In the genomic region with DNA sequence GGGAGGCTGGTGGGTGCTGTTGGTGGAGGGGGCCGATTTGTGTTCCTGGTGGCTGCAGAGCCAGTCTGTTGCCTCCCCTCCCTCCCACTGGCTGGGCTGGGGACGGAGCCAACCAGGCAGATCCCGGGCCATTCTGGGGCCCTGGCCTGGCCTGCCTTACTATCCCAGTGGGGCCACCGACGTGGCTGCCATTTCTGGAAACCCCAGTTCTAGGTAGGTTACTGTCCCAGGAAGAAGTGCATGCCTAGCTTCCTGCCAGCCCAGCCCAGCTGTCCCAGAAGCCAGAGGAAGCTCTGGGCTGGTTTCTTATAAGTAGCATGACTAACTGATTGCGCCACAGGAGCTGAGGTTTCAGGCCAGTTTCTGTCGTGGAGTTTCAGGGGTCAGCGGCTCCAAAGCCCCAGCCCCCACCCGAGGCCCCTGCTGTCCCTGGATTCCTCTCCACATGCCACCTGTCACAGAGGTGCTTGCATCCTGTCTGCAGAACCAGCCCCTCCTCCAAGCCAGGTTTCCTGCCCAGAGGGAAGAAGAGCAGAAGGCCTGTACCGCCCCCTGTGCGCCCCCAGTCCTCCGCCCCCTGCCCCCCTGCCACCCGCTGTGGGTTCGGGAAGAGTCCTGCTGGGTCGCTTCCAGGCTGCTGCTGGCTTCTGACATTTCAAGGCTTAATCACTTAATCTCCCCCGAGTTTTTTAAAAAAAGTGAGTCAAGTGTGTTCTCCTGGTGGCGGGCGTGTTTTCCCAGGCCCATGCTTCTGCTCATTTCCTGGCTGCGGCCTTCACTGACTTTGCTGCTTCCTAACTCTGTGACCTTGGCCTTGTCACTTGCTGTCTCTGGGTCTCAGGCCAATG, we compare ENCODE assay signal across 1 cellular context.
A peak's percentile ranks its signal among the peaks of the same experiment; 100 is the strongest.
TF ChIP-seq lines count a peak whose summit lies in the region.

No MANE protein-coding gene starts in this region.

TF ChIP-seq in HepG2, 621 proteins besides CTCF, POLR2A, EP300 and RAD21 (continued from another document and continues in another):
- no peak for TF ChIP-seq ZNF432 (CRISPR knock-in tag; IDR thresholded peaks at IDR 0.05; ENCODE audit: borderline replicate concordance)
- no peak for TF ChIP-seq ZMYM2 (CRISPR knock-in tag; IDR thresholded peaks at IDR 0.05)
- TF ChIP-seq SSRP1 (CRISPR knock-in tag; IDR thresholded peaks at IDR 0.05) = no peak
- TF ChIP-seq, protein P1, sequence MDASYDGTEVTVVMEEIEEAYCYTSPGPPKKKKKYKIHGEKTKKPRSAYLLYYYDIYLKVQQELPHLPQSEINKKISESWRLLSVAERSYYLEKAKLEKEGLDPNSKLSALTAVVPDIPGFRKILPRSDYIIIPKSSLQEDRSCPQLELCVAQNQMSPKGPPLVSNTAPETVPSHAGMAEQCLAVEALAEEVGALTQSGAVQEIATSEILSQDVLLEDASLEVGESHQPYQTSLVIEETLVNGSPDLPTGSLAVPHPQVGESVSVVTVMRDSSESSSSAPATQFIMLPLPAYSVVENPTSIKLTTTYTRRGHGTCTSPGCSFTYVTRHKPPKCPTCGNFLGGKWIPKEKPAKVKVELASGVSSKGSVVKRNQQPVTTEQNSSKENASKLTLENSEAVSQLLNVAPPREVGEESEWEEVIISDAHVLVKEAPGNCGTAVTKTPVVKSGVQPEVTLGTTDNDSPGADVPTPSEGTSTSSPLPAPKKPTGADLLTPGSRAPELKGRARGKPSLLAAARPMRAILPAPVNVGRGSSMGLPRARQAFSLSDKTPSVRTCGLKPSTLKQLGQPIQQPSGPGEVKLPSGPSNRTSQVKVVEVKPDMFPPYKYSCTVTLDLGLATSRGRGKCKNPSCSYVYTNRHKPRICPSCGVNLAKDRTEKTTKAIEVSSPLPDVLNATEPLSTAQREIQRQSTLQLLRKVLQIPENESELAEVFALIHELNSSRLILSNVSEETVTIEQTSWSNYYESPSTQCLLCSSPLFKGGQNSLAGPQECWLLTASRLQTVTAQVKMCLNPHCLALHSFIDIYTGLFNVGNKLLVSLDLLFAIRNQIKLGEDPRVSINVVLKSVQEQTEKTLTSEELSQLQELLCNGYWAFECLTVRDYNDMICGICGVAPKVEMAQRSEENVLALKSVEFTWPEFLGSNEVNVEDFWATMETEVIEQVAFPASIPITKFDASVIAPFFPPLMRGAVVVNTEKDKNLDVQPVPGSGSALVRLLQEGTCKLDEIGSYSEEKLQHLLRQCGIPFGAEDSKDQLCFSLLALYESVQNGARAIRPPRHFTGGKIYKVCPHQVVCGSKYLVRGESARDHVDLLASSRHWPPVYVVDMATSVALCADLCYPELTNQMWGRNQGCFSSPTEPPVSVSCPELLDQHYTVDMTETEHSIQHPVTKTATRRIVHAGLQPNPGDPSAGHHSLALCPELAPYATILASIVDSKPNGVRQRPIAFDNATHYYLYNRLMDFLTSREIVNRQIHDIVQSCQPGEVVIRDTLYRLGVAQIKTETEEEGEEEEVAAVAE (CRISPR knock-in tag; IDR thresholded peaks at IDR 0.05; ENCODE audit: borderline replicate concordance) = no peak
- TF ChIP-seq ZNF234 (CRISPR knock-in tag; conservative IDR thresholded peaks at IDR 0.05) = no peak
- TF ChIP-seq SP5 (CRISPR knock-in tag; IDR thresholded peaks at IDR 0.05; ENCODE audit: borderline replicate concordance, low read depth) = no peak
- TF ChIP-seq RBM22 (optimal IDR thresholded peaks at IDR 0.05; ENCODE audit: low read length) = no peak
- no peak for TF ChIP-seq STAT5B (CRISPR knock-in tag; IDR thresholded peaks at IDR 0.05)
- no peak for TF ChIP-seq JDP2 (CRISPR knock-in tag; IDR thresholded peaks at IDR 0.05; ENCODE audit: borderline replicate concordance)
- TF ChIP-seq ZNF296 (CRISPR knock-in tag; conservative IDR thresholded peaks at IDR 0.05) = no peak
- peak; percentile 63; the same call in 1 of the 2 replicates for TF ChIP-seq MYC (CRISPR knock-in tag; IDR thresholded peaks at IDR 0.05; ENCODE audit: borderline replicate concordance)
- no peak for TF ChIP-seq ZNF674 (CRISPR knock-in tag; IDR thresholded peaks at IDR 0.05; ENCODE audit: low read depth)
- TF ChIP-seq MEIS1 (CRISPR knock-in tag; IDR thresholded peaks at IDR 0.05; ENCODE audit: borderline replicate concordance) = no peak
- TF ChIP-seq AGO2 (optimal IDR thresholded peaks at IDR 0.05; ENCODE audit: low read depth, low read length) = peak; percentile 34
- TF ChIP-seq, protein P2, sequence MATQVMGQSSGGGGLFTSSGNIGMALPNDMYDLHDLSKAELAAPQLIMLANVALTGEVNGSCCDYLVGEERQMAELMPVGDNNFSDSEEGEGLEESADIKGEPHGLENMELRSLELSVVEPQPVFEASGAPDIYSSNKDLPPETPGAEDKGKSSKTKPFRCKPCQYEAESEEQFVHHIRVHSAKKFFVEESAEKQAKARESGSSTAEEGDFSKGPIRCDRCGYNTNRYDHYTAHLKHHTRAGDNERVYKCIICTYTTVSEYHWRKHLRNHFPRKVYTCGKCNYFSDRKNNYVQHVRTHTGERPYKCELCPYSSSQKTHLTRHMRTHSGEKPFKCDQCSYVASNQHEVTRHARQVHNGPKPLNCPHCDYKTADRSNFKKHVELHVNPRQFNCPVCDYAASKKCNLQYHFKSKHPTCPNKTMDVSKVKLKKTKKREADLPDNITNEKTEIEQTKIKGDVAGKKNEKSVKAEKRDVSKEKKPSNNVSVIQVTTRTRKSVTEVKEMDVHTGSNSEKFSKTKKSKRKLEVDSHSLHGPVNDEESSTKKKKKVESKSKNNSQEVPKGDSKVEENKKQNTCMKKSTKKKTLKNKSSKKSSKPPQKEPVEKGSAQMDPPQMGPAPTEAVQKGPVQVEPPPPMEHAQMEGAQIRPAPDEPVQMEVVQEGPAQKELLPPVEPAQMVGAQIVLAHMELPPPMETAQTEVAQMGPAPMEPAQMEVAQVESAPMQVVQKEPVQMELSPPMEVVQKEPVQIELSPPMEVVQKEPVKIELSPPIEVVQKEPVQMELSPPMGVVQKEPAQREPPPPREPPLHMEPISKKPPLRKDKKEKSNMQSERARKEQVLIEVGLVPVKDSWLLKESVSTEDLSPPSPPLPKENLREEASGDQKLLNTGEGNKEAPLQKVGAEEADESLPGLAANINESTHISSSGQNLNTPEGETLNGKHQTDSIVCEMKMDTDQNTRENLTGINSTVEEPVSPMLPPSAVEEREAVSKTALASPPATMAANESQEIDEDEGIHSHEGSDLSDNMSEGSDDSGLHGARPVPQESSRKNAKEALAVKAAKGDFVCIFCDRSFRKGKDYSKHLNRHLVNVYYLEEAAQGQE (IDR thresholded peaks at IDR 0.05; ENCODE audit: borderline replicate concordance in 1 of 2, low read depth in 1 of 2, low read length in 2 of 2) = no peak
- TF ChIP-seq RFX1 (IDR thresholded peaks at IDR 0.05) = no peak
- TF ChIP-seq, protein P3, sequence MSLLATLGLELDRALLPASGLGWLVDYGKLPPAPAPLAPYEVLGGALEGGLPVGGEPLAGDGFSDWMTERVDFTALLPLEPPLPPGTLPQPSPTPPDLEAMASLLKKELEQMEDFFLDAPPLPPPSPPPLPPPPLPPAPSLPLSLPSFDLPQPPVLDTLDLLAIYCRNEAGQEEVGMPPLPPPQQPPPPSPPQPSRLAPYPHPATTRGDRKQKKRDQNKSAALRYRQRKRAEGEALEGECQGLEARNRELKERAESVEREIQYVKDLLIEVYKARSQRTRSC (CRISPR knock-in tag; IDR thresholded peaks at IDR 0.05; ENCODE audit: low read depth) = no peak
- no peak for TF ChIP-seq ZNF713 (CRISPR knock-in tag; IDR thresholded peaks at IDR 0.05)
- TF ChIP-seq, protein P4, sequence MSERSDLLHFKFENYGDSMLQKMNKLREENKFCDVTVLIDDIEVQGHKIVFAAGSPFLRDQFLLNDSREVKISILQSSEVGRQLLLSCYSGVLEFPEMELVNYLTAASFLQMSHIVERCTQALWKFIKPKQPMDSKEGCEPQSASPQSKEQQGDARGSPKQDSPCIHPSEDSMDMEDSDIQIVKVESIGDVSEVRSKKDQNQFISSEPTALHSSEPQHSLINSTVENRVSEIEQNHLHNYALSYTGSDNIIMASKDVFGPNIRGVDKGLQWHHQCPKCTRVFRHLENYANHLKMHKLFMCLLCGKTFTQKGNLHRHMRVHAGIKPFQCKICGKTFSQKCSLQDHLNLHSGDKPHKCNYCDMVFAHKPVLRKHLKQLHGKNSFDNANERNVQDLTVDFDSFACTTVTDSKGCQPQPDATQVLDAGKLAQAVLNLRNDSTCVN (CRISPR knock-in tag; IDR thresholded peaks at IDR 0.05; ENCODE audit: borderline replicate concordance) = no peak
- TF ChIP-seq, protein P5, sequence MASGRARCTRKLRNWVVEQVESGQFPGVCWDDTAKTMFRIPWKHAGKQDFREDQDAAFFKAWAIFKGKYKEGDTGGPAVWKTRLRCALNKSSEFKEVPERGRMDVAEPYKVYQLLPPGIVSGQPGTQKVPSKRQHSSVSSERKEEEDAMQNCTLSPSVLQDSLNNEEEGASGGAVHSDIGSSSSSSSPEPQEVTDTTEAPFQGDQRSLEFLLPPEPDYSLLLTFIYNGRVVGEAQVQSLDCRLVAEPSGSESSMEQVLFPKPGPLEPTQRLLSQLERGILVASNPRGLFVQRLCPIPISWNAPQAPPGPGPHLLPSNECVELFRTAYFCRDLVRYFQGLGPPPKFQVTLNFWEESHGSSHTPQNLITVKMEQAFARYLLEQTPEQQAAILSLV (CRISPR knock-in tag; IDR thresholded peaks at IDR 0.05; ENCODE audit: borderline replicate concordance) = no peak
- no peak for TF ChIP-seq ZNF343 (CRISPR knock-in tag; IDR thresholded peaks at IDR 0.05)
- TF ChIP-seq, protein P6, sequence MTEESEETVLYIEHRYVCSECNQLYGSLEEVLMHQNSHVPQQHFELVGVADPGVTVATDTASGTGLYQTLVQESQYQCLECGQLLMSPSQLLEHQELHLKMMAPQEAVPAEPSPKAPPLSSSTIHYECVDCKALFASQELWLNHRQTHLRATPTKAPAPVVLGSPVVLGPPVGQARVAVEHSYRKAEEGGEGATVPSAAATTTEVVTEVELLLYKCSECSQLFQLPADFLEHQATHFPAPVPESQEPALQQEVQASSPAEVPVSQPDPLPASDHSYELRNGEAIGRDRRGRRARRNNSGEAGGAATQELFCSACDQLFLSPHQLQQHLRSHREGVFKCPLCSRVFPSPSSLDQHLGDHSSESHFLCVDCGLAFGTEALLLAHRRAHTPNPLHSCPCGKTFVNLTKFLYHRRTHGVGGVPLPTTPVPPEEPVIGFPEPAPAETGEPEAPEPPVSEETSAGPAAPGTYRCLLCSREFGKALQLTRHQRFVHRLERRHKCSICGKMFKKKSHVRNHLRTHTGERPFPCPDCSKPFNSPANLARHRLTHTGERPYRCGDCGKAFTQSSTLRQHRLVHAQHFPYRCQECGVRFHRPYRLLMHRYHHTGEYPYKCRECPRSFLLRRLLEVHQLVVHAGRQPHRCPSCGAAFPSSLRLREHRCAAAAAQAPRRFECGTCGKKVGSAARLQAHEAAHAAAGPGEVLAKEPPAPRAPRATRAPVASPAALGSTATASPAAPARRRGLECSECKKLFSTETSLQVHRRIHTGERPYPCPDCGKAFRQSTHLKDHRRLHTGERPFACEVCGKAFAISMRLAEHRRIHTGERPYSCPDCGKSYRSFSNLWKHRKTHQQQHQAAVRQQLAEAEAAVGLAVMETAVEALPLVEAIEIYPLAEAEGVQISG (CRISPR knock-in tag; IDR thresholded peaks at IDR 0.05) = peak; percentile 31; the same call in 1 of the 2 replicates
- TF ChIP-seq ZNF644 (CRISPR knock-in tag; IDR thresholded peaks at IDR 0.05; ENCODE audit: low read depth) = no peak
- TF ChIP-seq, protein P7, sequence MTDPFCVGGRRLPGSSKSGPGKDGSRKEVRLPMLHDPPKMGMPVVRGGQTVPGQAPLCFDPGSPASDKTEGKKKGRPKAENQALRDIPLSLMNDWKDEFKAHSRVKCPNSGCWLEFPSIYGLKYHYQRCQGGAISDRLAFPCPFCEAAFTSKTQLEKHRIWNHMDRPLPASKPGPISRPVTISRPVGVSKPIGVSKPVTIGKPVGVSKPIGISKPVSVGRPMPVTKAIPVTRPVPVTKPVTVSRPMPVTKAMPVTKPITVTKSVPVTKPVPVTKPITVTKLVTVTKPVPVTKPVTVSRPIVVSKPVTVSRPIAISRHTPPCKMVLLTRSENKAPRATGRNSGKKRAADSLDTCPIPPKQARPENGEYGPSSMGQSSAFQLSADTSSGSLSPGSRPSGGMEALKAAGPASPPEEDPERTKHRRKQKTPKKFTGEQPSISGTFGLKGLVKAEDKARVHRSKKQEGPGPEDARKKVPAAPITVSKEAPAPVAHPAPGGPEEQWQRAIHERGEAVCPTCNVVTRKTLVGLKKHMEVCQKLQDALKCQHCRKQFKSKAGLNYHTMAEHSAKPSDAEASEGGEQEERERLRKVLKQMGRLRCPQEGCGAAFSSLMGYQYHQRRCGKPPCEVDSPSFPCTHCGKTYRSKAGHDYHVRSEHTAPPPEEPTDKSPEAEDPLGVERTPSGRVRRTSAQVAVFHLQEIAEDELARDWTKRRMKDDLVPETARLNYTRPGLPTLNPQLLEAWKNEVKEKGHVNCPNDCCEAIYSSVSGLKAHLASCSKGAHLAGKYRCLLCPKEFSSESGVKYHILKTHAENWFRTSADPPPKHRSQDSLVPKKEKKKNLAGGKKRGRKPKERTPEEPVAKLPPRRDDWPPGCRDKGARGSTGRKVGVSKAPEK (CRISPR knock-in tag; IDR thresholded peaks at IDR 0.05; ENCODE audit: borderline replicate concordance) = no peak
- no peak for TF ChIP-seq ZNF780A (CRISPR knock-in tag; IDR thresholded peaks at IDR 0.05)
- TF ChIP-seq ZNF850 (CRISPR knock-in tag; conservative IDR thresholded peaks at IDR 0.05) = no peak
- TF ChIP-seq FOXM1 (CRISPR knock-in tag; IDR thresholded peaks at IDR 0.05) = no peak
- TF ChIP-seq, protein P8, sequence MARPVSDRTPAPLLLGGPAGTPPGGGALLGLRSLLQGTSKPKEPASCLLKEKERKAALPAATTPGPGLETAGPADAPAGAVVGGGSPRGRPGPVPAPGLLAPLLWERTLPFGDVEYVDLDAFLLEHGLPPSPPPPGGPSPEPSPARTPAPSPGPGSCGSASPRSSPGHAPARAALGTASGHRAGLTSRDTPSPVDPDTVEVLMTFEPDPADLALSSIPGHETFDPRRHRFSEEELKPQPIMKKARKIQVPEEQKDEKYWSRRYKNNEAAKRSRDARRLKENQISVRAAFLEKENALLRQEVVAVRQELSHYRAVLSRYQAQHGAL (CRISPR knock-in tag; IDR thresholded peaks at IDR 0.05; ENCODE audit: not compliant biosample characterization) = no peak
- TF ChIP-seq, protein P9, sequence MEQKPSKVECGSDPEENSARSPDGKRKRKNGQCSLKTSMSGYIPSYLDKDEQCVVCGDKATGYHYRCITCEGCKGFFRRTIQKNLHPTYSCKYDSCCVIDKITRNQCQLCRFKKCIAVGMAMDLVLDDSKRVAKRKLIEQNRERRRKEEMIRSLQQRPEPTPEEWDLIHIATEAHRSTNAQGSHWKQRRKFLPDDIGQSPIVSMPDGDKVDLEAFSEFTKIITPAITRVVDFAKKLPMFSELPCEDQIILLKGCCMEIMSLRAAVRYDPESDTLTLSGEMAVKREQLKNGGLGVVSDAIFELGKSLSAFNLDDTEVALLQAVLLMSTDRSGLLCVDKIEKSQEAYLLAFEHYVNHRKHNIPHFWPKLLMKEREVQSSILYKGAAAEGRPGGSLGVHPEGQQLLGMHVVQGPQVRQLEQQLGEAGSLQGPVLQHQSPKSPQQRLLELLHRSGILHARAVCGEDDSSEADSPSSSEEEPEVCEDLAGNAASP (CRISPR knock-in tag; IDR thresholded peaks at IDR 0.05; ENCODE audit: borderline replicate concordance) = no peak
- TF ChIP-seq RBAK (CRISPR knock-in tag; IDR thresholded peaks at IDR 0.05) = no peak
- TF ChIP-seq ZNF225 (CRISPR knock-in tag; IDR thresholded peaks at IDR 0.05) = no peak
- no peak for TF ChIP-seq RBM39 (IDR thresholded peaks at IDR 0.05; ENCODE audit: low read depth, low read length, poor library complexity, severe bottlenecking)
- TF ChIP-seq SNAPC2 (CRISPR knock-in tag; IDR thresholded peaks at IDR 0.05) = no peak
